In the genomic region with DNA sequence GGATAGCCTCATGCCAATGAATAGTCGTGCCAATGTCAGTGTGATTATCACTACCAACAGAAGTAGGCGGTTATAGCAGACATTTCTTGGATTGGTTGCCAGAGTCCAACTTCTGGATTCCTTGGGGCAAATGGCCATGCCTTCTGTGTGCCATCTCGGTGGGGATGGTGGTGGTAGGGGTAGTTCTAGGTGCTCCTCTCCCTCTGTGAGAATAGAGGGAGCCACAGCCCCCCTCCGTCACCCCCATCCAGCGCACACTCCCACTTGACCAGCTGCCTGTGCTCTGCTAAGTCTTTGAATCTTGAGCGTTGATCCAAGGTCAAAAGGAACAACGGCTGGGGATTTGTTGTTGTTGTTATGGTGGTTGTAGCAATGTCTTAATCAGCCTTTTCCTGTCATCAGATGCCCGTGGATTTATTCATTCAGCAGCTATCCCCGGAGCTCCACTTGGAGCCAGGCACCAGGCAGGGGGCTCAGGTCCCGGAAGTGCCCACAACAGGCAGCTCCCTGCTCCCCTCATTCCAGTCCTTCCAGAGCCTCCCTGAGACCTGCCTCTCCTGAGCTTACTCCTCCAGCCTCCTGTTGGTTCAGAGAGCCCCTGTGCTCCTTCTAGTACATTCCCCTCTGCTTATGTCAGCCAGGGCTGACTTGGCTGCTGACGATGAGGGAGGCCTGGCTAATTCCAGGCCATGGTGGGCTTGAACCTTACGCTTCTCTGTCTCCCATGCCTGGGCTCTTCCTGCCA, we compare ENCODE assay signal across 26 cellular contexts.
A peak's percentile ranks its signal among the peaks of the same experiment; 100 is the strongest.
DNase-seq lines count a peak whose midpoint lies in the region; ATAC-seq and TF ChIP-seq lines count a peak whose summit lies in the region.
"Had no signal": no experiment of that assay in that cellular context is flagged by ENCODE, and none has a peak within 500 bp of the region (broad histone marks: within the 10 kb centered on the region; RNA-seq: fewer than 3 reads in every experiment).

No MANE protein-coding gene starts in this region.

- H3K4me3 ChIP-seq in endodermal cell (ENCODE audit: low read length) (no peak overlapping the region), vagina (no peak overlapping the region), left ventricle myocardium inferior (no peak overlapping the region)
- H3K4me3 ChIP-seq: cardiac muscle cell, GM23338, prostate gland had no signal

- H3K36me3 ChIP-seq in endodermal cell (ENCODE audit: control insufficient read depth, insufficient read depth, low read length) (no peaks in the 10 kb centered on the region), vagina (no peaks in the 10 kb centered on the region), left ventricle myocardium inferior (no peaks in the 10 kb centered on the region)
- H3K36me3 ChIP-seq: BE2C, cardiac muscle cell, prostate gland had no signal

- TF ChIP-seq POLR2A in vagina (IDR thresholded peaks at IDR 0.05), result no peak

- H3K36me3 Mint-ChIP-seq in activated CD8-positive, alpha-beta memory T cell treated with anti-CD3 and anti-CD28 coated beads, Interleukin-2, amount 10 ng/mL, durations not matched to agents 7 days and 5 days, result no peaks in the 10 kb centered on the region
- H3K36me3 Mint-ChIP-seq in endodermal cell (ENCODE audit: low read depth), result no peaks in the 10 kb centered on the region

- H3K9me3 ChIP-seq in endodermal cell (ENCODE audit: control insufficient read depth, low read length), result no peaks in the 10 kb centered on the region
- no peaks in the 10 kb centered on the region for H3K9me3 ChIP-seq in vagina
- peaks cover 7% of the 10 kb centered on the region for H3K9me3 ChIP-seq in left ventricle myocardium inferior (replicated peaks)
- H3K9me3 ChIP-seq: BE2C, prostate gland had no signal

- H3K4me1 ChIP-seq in endodermal cell (ENCODE audit: control insufficient read depth, insufficient read depth, low read length), result peaks cover 4% of the 10 kb centered on the region
- no peaks in the 10 kb centered on the region for H3K4me1 ChIP-seq in vagina
- H3K4me1 ChIP-seq in left ventricle myocardium inferior, result no peaks in the 10 kb centered on the region
- H3K4me1 ChIP-seq: BE2C, prostate gland had no signal

- H3K9ac ChIP-seq in endodermal cell (ENCODE audit: extremely low read depth, low read length, poor library complexity, severe bottlenecking), result no peak overlapping the region
- H3K9ac ChIP-seq: KMS-11 had no signal

- H3K27me3 ChIP-seq in endodermal cell (ENCODE audit: control insufficient read depth, insufficient read depth, low read length, poor library complexity, severe bottlenecking), result no peaks in the 10 kb centered on the region
- no peaks in the 10 kb centered on the region for H3K27me3 ChIP-seq in vagina
- H3K27me3 ChIP-seq in left ventricle myocardium inferior (ENCODE audit: low read depth), result peaks cover 67% of the 10 kb centered on the region
- H3K27me3 ChIP-seq: BE2C, cardiac muscle cell had no signal

- no peak for ATAC-seq in activated CD8-positive, alpha-beta memory T cell treated with anti-CD3 and anti-CD28 coated beads, Interleukin-2, amount 10 ng/mL, durations not matched to agents 7 days and 5 days
- ATAC-seq in GM19023 (IDR thresholded peaks at IDR 0.05; ENCODE audit: unreplicated experiment), result no peak
- ATAC-seq: GM23338, Panc1 had no signal

- WGBS in endodermal cell (ENCODE audit: insufficient coverage in 1 of 2, insufficient read length in 1 of 2), 2 experiments, result 86 to 93% methylated on average over 3 to 12 of the region's 12 CpGs

- peaks cover 20% of the 10 kb centered on the region for H3K27me3 Mint-ChIP-seq in activated CD8-positive, alpha-beta memory T cell treated with anti-CD3 and anti-CD28 coated beads, Interleukin-2, amount 10 ng/mL, durations not matched to agents 7 days and 5 days
- peaks cover 2% of the 10 kb centered on the region for H3K27me3 Mint-ChIP-seq in endodermal cell (ENCODE audit: insufficient read depth)

- intact Hi-C loops in vagina (cut with DNase I) (no loop called here), left ventricle myocardium inferior (cut with micrococcal nuclease) (no loop called here)

- H3K27ac ChIP-seq in endodermal cell (ENCODE audit: low read depth, low read length) (no peak overlapping the region), vagina (no peak overlapping the region), left ventricle myocardium inferior (replicated peaks) (no peak overlapping the region)
- H3K27ac ChIP-seq: cardiac muscle cell, KMS-11, prostate gland had no signal

- no peaks in the 10 kb centered on the region for H3K9me3 Mint-ChIP-seq in activated CD8-positive, alpha-beta memory T cell treated with anti-CD3 and anti-CD28 coated beads, Interleukin-2, amount 10 ng/mL, durations not matched to agents 7 days and 5 days (ENCODE audit: low read depth)
- peaks cover 6% of the 10 kb centered on the region for H3K9me3 Mint-ChIP-seq in endodermal cell
- H3K9me3 Mint-ChIP-seq: activated CD4-positive, alpha-beta memory T cell treated with anti-CD3 and anti-CD28 coated beads, Interleukin-2, amount 10 ng/mL, durations not matched to agents 7 days and 5 days; activated T-cell treated with anti-CD3 and anti-CD28 coated beads, Interleukin-2, amount 50 U/mL, for 24 hours; GM23338 had no signal

- CTCF ChIA-PET in activated CD8-positive, alpha-beta memory T cell treated with anti-CD3 and anti-CD28 coated beads, Interleukin-2, amount 10 ng/mL, durations not matched to agents 7 days and 5 days (lab: Charles Lee), result no interaction called here

- DNase-seq in activated CD8-positive, alpha-beta memory T cell treated with anti-CD3 and anti-CD28 coated beads, Interleukin-2, amount 10 ng/mL, durations not matched to agents 7 days and 5 days, result peak; percentile 32
- no peak for DNase-seq in activated CD8-positive, alpha-beta memory T cell treated with anti-CD3 and anti-CD28 coated beads, Interleukin-2, amount 50 U/mL, for 4 hours
- DNase-seq in endodermal cell (peak; percentile 43), mesenteric fat pad (ENCODE audit: low spot score) (peak; percentile 60), vagina (ENCODE audit: extremely low spot score in 2 of 2) (peak; percentile 64 to 77), left ventricle myocardium inferior (no peak), activated T-cell treated with anti-CD3 and anti-CD28 coated beads for 4 hours (no peak)
- DNase-seq: activated CD4-positive, alpha-beta memory T cell treated with anti-CD3 and anti-CD28 coated beads, Interleukin-2, amount 10 ng/mL, durations not matched to agents 7 days and 5 days; activated CD4-positive, CD25-positive, alpha-beta regulatory T cell treated with anti-CD3 and anti-CD28 coated beads, Interleukin-2, amount 50 U/mL, for 72 hours; activated gamma-delta T cell treated with Interleukin-2 at 50 U/mL for 16 hours; activated T-cell treated with anti-CD3 and anti-CD28 coated beads, Interleukin-2, amount 50 U/mL, for 24 hours; amygdala; BE2C; DMS53; foreskin fibroblast; NCI-H1436 treated with DMSO at 0.1 percent for 48 hours; stimulated activated CD4-positive, alpha-beta T cell treated with anti-CD3 and anti-CD28 coated beads, Interleukin-2, amount 100 ng/mL, for 24 hours; substantia nigra; T-helper 1 cell had no signal

- no peaks in the 10 kb centered on the region for H3K4me1 Mint-ChIP-seq in activated CD8-positive, alpha-beta memory T cell treated with anti-CD3 and anti-CD28 coated beads, Interleukin-2, amount 10 ng/mL, durations not matched to agents 7 days and 5 days
- H3K4me1 Mint-ChIP-seq in endodermal cell, result no peaks in the 10 kb centered on the region
- H3K4me1 Mint-ChIP-seq: activated CD4-positive, alpha-beta memory T cell treated with anti-CD3 and anti-CD28 coated beads, Interleukin-2, amount 10 ng/mL, durations not matched to agents 7 days and 5 days had no signal

- H3K4me3 Mint-ChIP-seq in activated CD8-positive, alpha-beta memory T cell treated with anti-CD3 and anti-CD28 coated beads, Interleukin-2, amount 10 ng/mL, durations not matched to agents 7 days and 5 days, result no peak overlapping the region
- H3K4me3 Mint-ChIP-seq in endodermal cell, result no peak overlapping the region
- H3K4me3 Mint-ChIP-seq: activated CD4-positive, alpha-beta memory T cell treated with anti-CD3 and anti-CD28 coated beads, Interleukin-2, amount 10 ng/mL, durations not matched to agents 7 days and 5 days; activated T-cell treated with anti-CD3 and anti-CD28 coated beads, Interleukin-2, amount 50 U/mL, for 24 hours; GM23338; neural crest cell had no signal

- TF ChIP-seq CTCF in endodermal cell (conservative IDR thresholded peaks at IDR 0.05) (no peak), vagina (IDR thresholded peaks at IDR 0.05) (no peak), left ventricle myocardium inferior (IDR thresholded peaks at IDR 0.05; ENCODE audit: borderline replicate concordance) (no peak)

- no peak overlapping the region for H3K27ac Mint-ChIP-seq in activated CD8-positive, alpha-beta memory T cell treated with anti-CD3 and anti-CD28 coated beads, Interleukin-2, amount 10 ng/mL, durations not matched to agents 7 days and 5 days
- H3K27ac Mint-ChIP-seq in endodermal cell, result no peak overlapping the region
- H3K27ac Mint-ChIP-seq: activated CD4-positive, alpha-beta memory T cell treated with anti-CD3 and anti-CD28 coated beads, Interleukin-2, amount 10 ng/mL, durations not matched to agents 7 days and 5 days; activated T-cell treated with anti-CD3 and anti-CD28 coated beads, Interleukin-2, amount 50 U/mL, for 24 hours; GM23338 had no signal

Comparison
In these comparisons a context has a peak if more than half of its experiments do, and no peak if none do; other contexts are left out.
1. DNase-seq: peak in activated CD8-positive, alpha-beta memory T cell treated with anti-CD3 and anti-CD28 coated beads, Interleukin-2, amount 10 ng/mL, durations not matched to agents 7 days and 5 days (single experiment), endodermal cell (single experiment), mesenteric fat pad (single experiment) and vagina (2 of 2); none in activated CD8-positive, alpha-beta memory T cell treated with anti-CD3 and anti-CD28 coated beads, Interleukin-2, amount 50 U/mL, for 4 hours (single experiment), left ventricle myocardium inferior (single experiment) and activated T-cell treated with anti-CD3 and anti-CD28 coated beads for 4 hours (single experiment).